In the genomic region with DNA sequence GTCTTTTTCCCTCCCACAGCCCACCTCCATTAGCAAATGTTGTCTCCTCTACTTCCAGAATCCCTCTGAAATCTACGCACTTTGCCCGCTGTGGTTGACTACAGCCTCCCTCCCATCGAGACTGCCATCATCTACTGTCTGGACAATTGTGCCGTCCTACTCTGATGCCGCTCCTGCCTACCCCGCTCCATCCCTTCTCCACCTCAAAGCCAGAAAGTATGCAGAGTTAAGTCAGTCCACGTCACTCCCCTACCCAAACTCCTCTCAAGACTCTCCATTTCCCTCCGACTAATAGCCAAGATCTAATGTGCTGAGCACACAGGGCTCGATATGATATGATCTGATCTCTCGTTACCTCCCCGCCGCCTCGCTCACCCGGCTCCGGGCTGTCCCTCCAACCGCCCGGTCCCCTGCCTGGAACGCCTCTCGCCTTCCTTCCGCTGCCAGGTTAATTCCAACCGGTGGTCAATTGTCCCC, we compare ENCODE assay signal across 1 cellular context.
TF ChIP-seq lines count a peak whose summit lies in the region.

No MANE protein-coding gene starts in this region.

TF ChIP-seq in K562, 482 proteins besides CTCF, POLR2A, EP300 and RAD21:
- TF ChIP-seq DACH1 (IDR thresholded peaks at IDR 0.05; ENCODE audit: partially characterized antibody) (peak; percentile 22), CHD1 (IDR thresholded peaks at IDR 0.05; ENCODE audit: low read length) (peak; percentile 79), SMARCE1 (IDR thresholded peaks at IDR 0.05) (0 out of 2 replicates have a peak, but pooled peaks have one; percentile 18), KAT7 (CRISPR knock-in tag; IDR thresholded peaks at IDR 0.05; ENCODE audit: borderline replicate concordance) (0 out of 2 replicates have a peak, but pooled peaks have one; percentile 20), RBM39 (optimal IDR thresholded peaks at IDR 0.05; ENCODE audit: low read depth, low read length) (no peak), ZFPM2 (CRISPR knock-in tag; IDR thresholded peaks at IDR 0.05) (no peak), MED1 (CRISPR knock-in tag; IDR thresholded peaks at IDR 0.05; ENCODE audit: borderline replicate concordance) (0 out of 2 replicates have a peak, but pooled peaks have one; percentile 52), FOXK2 (conservative IDR thresholded peaks at IDR 0.05 in 1 of 2, IDR thresholded peaks at IDR 0.05 in 1 of 2; ENCODE audit: low read depth in 2 of 2) (no peak)
- TF ChIP-seq, protein P1, sequence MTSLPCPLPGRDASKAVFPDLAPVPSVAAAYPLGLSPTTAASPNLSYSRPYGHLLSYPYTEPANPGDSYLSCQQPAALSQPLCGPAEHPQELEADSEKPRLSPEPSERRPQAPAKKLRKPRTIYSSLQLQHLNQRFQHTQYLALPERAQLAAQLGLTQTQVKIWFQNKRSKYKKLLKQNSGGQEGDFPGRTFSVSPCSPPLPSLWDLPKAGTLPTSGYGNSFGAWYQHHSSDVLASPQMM (CRISPR knock-in tag; IDR thresholded peaks at IDR 0.05), result no peak
- TF ChIP-seq, protein P2, sequence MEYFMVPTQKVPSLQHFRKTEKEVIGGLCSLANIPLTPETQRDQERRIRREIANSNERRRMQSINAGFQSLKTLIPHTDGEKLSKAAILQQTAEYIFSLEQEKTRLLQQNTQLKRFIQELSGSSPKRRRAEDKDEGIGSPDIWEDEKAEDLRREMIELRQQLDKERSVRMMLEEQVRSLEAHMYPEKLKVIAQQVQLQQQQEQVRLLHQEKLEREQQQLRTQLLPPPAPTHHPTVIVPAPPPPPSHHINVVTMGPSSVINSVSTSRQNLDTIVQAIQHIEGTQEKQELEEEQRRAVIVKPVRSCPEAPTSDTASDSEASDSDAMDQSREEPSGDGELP (CRISPR knock-in tag; IDR thresholded peaks at IDR 0.05; ENCODE audit: borderline replicate concordance), result peak; percentile 38; the same call in 1 of the 2 replicates
